ENCODE assay signal across 8 cellular contexts in the genomic region with DNA sequence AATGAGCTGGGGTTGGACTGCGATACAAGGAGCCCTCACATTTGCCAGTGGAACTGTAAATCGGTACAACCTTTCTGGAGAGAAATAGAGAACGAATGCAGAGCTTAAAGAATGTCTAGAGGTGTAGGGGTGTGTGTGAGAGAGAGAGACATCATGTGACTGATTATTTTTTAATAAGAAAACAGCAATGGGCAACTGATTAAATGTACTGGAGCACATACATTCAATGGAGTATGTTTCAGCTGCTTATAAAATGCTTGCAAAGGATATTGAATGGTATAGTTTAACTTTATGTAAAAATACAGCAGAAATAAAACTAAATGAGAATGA. TPM values are rescaled to one million over a fixed set of nuclear protein-coding genes. Genes with fewer than 3 reads are reported as not detected.
DNase-seq lines count a peak whose midpoint lies in the region; ATAC-seq and TF ChIP-seq lines count a peak whose summit lies in the region.

No MANE protein-coding gene starts in this region.

- peak overlapping the region; percentile 53 for H3K4me3 ChIP-seq in RWPE2 (ENCODE audit: severe bottlenecking)
- H3K4me3 ChIP-seq in fibroblast of villous mesenchyme (ENCODE audit: low read depth, low read length), result peak overlapping the region; percentile 80
- peak overlapping the region; percentile 82 for H3K4me3 ChIP-seq in retinal pigment epithelial cell (ENCODE audit: low read length)

- DNase-seq in DMS 273 treated with DMSO at 0.1 percent for 48 hours (lab: John Stamatoyannopoulos, UW), result peak; percentile 53
- no peak for DNase-seq in DMS 273 (lab: John Stamatoyannopoulos, UW; ENCODE audit: unreplicated experiment)
- DNase-seq in RWPE2 (ENCODE audit: low spot score), result no peak
- no peak for DNase-seq in fibroblast of villous mesenchyme (ENCODE audit: low read depth)
- no peak for DNase-seq in retinal pigment epithelial cell (ENCODE audit: low read depth)
- DNase-seq in nucleus accumbens (lab: John Stamatoyannopoulos, UW), result no peak
- DNase-seq in effector CD8-positive, alpha-beta T cell (lab: John Stamatoyannopoulos, UW), result no peak

- H3K9me3 ChIP-seq in RWPE2 (ENCODE audit: severe bottlenecking), result no peaks in the 10 kb centered on the region

- H3K27ac ChIP-seq in RWPE2 (ENCODE audit: poor library complexity, severe bottlenecking), result peak overlapping the region; percentile 68

- H3K27me3 ChIP-seq in RWPE2 (ENCODE audit: insufficient read depth, poor library complexity, severe bottlenecking), result no peaks in the 10 kb centered on the region

- TF ChIP-seq CTCF in RWPE2 (IDR thresholded peaks at IDR 0.05; ENCODE audit: poor library complexity, severe bottlenecking), result no peak
- no peak for TF ChIP-seq CTCF in fibroblast of villous mesenchyme (IDR thresholded peaks at IDR 0.05; ENCODE audit: insufficient read depth, low read depth, low read length)
- TF ChIP-seq CTCF in retinal pigment epithelial cell (conservative IDR thresholded peaks at IDR 0.05; ENCODE audit: low read depth, low read length), result no peak

- ATAC-seq in HG02610 (IDR thresholded peaks at IDR 0.05; ENCODE audit: unreplicated experiment) (peak; percentile 23), RWPE2 (ENCODE audit: low read depth) (peak; percentile 33)

- H3K4me1 ChIP-seq in RWPE2 (ENCODE audit: insufficient read depth, poor library complexity, severe bottlenecking), result no peaks in the 10 kb centered on the region

- no peaks in the 10 kb centered on the region for H3K36me3 ChIP-seq in RWPE2 (ENCODE audit: low read depth)

RNA-seq across cellular contexts. Expression of a gene that starts 0.4 kb away (rescaled TPM):
- total RNA-seq in fibroblast of villous mesenchyme, result 1.6 and 3.0 TPM in 2 replicates
